8 cellular contexts compared by ENCODE assay signal in genomic region chr9:14271078-14271673, GRCh38. TPM values are rescaled to one million over a fixed set of nuclear protein-coding genes. Genes with fewer than 3 reads are reported as not detected.
DNase-seq lines count a peak whose midpoint lies in the region; TF ChIP-seq lines count a peak whose summit lies in the region.

No MANE protein-coding gene starts in this region.

- peaks cover 55% of the 10 kb centered on the region for H3K4me1 ChIP-seq in osteoblast (ENCODE audit: insufficient read depth, low read length)

- H3K27me3 ChIP-seq in osteoblast (ENCODE audit: insufficient read depth, low read length) = no peaks in the 10 kb centered on the region

- no peaks in the 10 kb centered on the region for H3K36me3 ChIP-seq in osteoblast (ENCODE audit: insufficient read depth, low read length)

- TF ChIP-seq CTCF in fibroblast of mammary gland (conservative IDR thresholded peaks at IDR 0.05; ENCODE audit: control insufficient read depth, insufficient read depth, low read depth, low read length) (no peak), osteoblast (IDR thresholded peaks at IDR 0.05; ENCODE audit: extremely low read depth, low read depth, low read length) (no peak)

- peak overlapping the region; percentile 46 for H3K27ac ChIP-seq in osteoblast (ENCODE audit: low read depth, low read length)

- DNase-seq in EL = peak; percentile 55
- peak; percentile 87 for DNase-seq in NCI-H82 treated with DMSO at 0.1 percent for 48 hours (lab: John Stamatoyannopoulos, UW; ENCODE audit: unreplicated experiment)
- DNase-seq in fibroblast of mammary gland (ENCODE audit: low read depth) = peak; percentile 85
- DNase-seq in osteoblast (ENCODE audit: insufficient read length, low spot score, missing footprints) = no peak
- DNase-seq in GF-D8 (lab: John Stamatoyannopoulos, UW) = no peak
- DNase-seq in stimulated activated CD4-positive, alpha-beta T cell treated with anti-CD3 and anti-CD28 coated beads, Interleukin-4, amount 100 ng/mL, for 1 hour = no peak
- DNase-seq in GM19238 (ENCODE audit: insufficient read length, low spot score) = no peak
- no peak for DNase-seq in activated CD8-positive, alpha-beta memory T cell treated with anti-CD3 and anti-CD28 coated beads, Interleukin-2, amount 50 U/mL, for 4 hours

- H3K4me3 ChIP-seq in fibroblast of mammary gland (ENCODE audit: control insufficient read depth, low read depth, low read length) = no peak overlapping the region
- H3K4me3 ChIP-seq in osteoblast (ENCODE audit: insufficient read depth, low read length) = no peak overlapping the region

- peak overlapping the region; percentile 58 for H3K4me2 ChIP-seq in osteoblast (ENCODE audit: insufficient read depth, low read length)

- H3K9me3 ChIP-seq in osteoblast (ENCODE audit: low read depth, low read length) = no peaks in the 10 kb centered on the region

- H3K79me2 ChIP-seq in osteoblast (ENCODE audit: insufficient read depth, low read length) = peaks cover 21% of the 10 kb centered on the region

- H4K20me1 ChIP-seq in osteoblast (ENCODE audit: insufficient read depth, low read length) = no peaks in the 10 kb centered on the region

- no peak overlapping the region for H2AFZ ChIP-seq in osteoblast (ENCODE audit: low read length)

RNA-seq across cellular contexts. Expression of gene NFIB, which starts 42.8 kb away (rescaled TPM):
- total RNA-seq in osteoblast = 21.0 and 26.2 TPM in 2 replicates

Comparison
In these comparisons a context has a peak if more than half of its experiments do, and no peak if none do; other contexts are left out.
1. DNase-seq: peak in EL (single experiment), NCI-H82 treated with DMSO at 0.1 percent for 48 hours (single experiment) and fibroblast of mammary gland (single experiment); none in osteoblast (single experiment), GF-D8 (single experiment), stimulated activated CD4-positive, alpha-beta T cell treated with anti-CD3 and anti-CD28 coated beads, Interleukin-4, amount 100 ng/mL, for 1 hour (single experiment), GM19238 (single experiment) and activated CD8-positive, alpha-beta memory T cell treated with anti-CD3 and anti-CD28 coated beads, Interleukin-2, amount 50 U/mL, for 4 hours (single experiment).